ENCODE assay signal across 21 cellular contexts in the genomic region with DNA sequence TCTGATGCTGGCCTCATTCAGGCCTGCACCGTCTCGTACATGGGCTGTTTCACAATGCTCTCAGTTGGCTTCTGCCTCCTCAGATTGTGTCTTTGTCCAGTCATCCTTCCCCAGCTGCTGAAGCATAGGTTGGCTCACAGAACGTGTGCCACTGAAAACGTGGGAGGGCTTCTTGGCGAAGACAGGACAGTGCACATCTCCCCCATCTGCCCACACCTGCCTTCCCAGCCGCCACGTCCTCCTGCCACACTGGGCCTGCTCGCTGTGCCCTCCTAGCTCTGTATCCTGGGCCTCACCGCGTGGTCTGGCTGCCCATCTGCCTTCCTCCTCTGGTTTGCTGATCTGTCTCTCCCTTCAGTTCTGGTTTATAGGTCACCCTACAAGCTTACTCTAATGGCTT.
"Had no signal": no experiment of that assay in that cellular context is flagged by ENCODE, and none has a peak within 500 bp of the region (broad histone marks: within the 10 kb centered on the region; RNA-seq: fewer than 3 reads in every experiment).

No MANE protein-coding gene starts in this region.

- DNase-seq: KBM-7, MV-4-11, NCI-H1048, NCI-H1105, NCI-H1417, NCI-H1436 treated with DMSO at 0.1 percent for 48 hours, NCI-H1694, NCI-H187 treated with DMSO at 0.1 percent for 48 hours, NCI-H2029 treated with DMSO at 0.1 percent for 48 hours, NCI-H2171 treated with DMSO at 0.1 percent for 48 hours, NCI-H345, NCI-H524 treated with DMSO at 0.1 percent for 48 hours, NCI-H69, NCI-H774, Right ventricle myocardium superior, RPMI8226, SIG-M5 had no signal

- H3K4me3 ChIP-seq: SJSA1, SK-N-MC had no signal

- H3K9me3 ChIP-seq: SJSA1 had no signal

- FAIRE-seq: RCC 7860 had no signal

- H3K4me1 ChIP-seq: SJSA1 had no signal

- H3K27me3 ChIP-seq: SJSA1 had no signal

- H3K27ac ChIP-seq: HL-60, SJSA1, SK-N-MC had no signal

- H3K36me3 ChIP-seq: SJSA1 had no signal
